10 cellular contexts compared by ENCODE assay signal in genomic region chr4:98659741-98660507, GRCh38. TPM values are rescaled to one million over a fixed set of nuclear protein-coding genes. Genes with fewer than 3 reads are reported as not detected.
A peak's percentile ranks its signal among the peaks of the same experiment; 100 is the strongest.
DNase-seq lines count a peak whose midpoint lies in the region; ATAC-seq and TF ChIP-seq lines count a peak whose summit lies in the region.
"Had no signal": no experiment of that assay in that cellular context is flagged by ENCODE, and none has a peak within 500 bp of the region (broad histone marks: within the 10 kb centered on the region; RNA-seq: fewer than 3 reads in every experiment).

No MANE protein-coding gene starts in this region.

- no peak overlapping the region for H3K9ac ChIP-seq in fibroblast of lung (ENCODE audit: insufficient read depth, low read length)

- peaks cover 43% of the 10 kb centered on the region for H3K79me2 ChIP-seq in fibroblast of lung (ENCODE audit: control insufficient read depth, insufficient read depth, low read length)

- no peaks in the 10 kb centered on the region for H3K27me3 ChIP-seq in fibroblast of lung (ENCODE audit: control insufficient read depth, insufficient read depth, low read length)
- peaks cover 0 to 17% (median 0%) of the 10 kb centered on the region in 3 donors for H3K27me3 ChIP-seq in gastrocnemius medialis
- H3K27me3 ChIP-seq in upper lobe of left lung: no peaks in the 10 kb centered on the region

- H3K4me3 ChIP-seq in fibroblast of lung (replicated peaks in 1 of 4; ENCODE audit: control extremely low read depth in 1 of 4, insufficient read depth in 1 of 4, low read depth in 3 of 4, low read length in 4 of 4) (peak overlapping the region; percentile 61 to 86 (median 75)), gastrocnemius medialis (peak overlapping the region in 1 of 4 donors; percentile 9), upper lobe of left lung (peak overlapping the region in 1 of 4 donors; percentile 80)

- peak; percentile 79 to 92 for ATAC-seq in gastrocnemius medialis
- ATAC-seq in upper lobe of left lung (ENCODE audit: low FRiP score in 2 of 2): no peak
- ATAC-seq in GM21825 (IDR thresholded peaks at IDR 0.05; ENCODE audit: unreplicated experiment): no peak
- no peak for ATAC-seq in GM18517 (IDR thresholded peaks at IDR 0.05; ENCODE audit: unreplicated experiment)

- H3K27ac ChIP-seq in fibroblast of lung (ENCODE audit: insufficient read depth, low read length) (no peak overlapping the region), gastrocnemius medialis (peak overlapping the region; percentile 74 to 81 (median 78)), upper lobe of left lung (peak overlapping the region in 1 of 4 donors; percentile 78)
- H3K27ac ChIP-seq: 22Rv1 had no signal

- peak; percentile 23 for DNase-seq in DMS 273 (lab: John Stamatoyannopoulos, UW; ENCODE audit: unreplicated experiment)
- no peak for DNase-seq in DMS 273 treated with DMSO at 0.1 percent for 48 hours (lab: John Stamatoyannopoulos, UW)
- peak; percentile 66 for DNase-seq in SW480 (ENCODE audit: low spot score)
- peak in 1 of 2 donors; percentile 71 for DNase-seq in fibroblast of lung (ENCODE audit: low read depth in 2 of 2)
- no peak for DNase-seq in gastrocnemius medialis
- DNase-seq in upper lobe of left lung: no peak
- DNase-seq: hippocampal formation had no signal

- H3K4me1 ChIP-seq in fibroblast of lung (ENCODE audit: control insufficient read depth, extremely low read depth, insufficient read depth, low read length) (peaks cover 14% of the 10 kb centered on the region), gastrocnemius medialis (peaks cover 21 to 28% of the 10 kb centered on the region in 2 donors), upper lobe of left lung (peaks cover 24 to 36% (median 30%) of the 10 kb centered on the region in 4 donors)

- in situ Hi-C loops in gastrocnemius medialis (cut with MboI; ENCODE audit: low sequenced_read_pairs in 4 of 4): loop anchor here in 1 of 4 donors (25.0 kb wide), 1 partner anchor 398 kb away; the partner anchor contains the start of gene RAP1GDS1

- no peak overlapping the region for H2AFZ ChIP-seq in fibroblast of lung (ENCODE audit: low read length)

- TF ChIP-seq CTCF in fibroblast of lung (conservative IDR thresholded peaks at IDR 0.05 in 1 of 2, IDR thresholded peaks at IDR 0.05 in 1 of 2; ENCODE audit: low read depth in 1 of 2, low read length in 2 of 2) (no peak), gastrocnemius medialis (IDR thresholded peaks at IDR 0.05 in 4 of 5, conservative IDR thresholded peaks at IDR 0.05 in 1 of 5) (no peak), upper lobe of left lung (IDR thresholded peaks at IDR 0.05) (no peak)

- intact Hi-C loops in gastrocnemius medialis (cut with DNase I; ENCODE audit: low total_unique reads): loop anchor here (2.0 to 10.0 kb wide), 4 partner anchors 195 to 399 kb away; partner anchors contain the start of genes EIF4E, METAP1 and RAP1GDS1

- TF ChIP-seq POLR2A in gastrocnemius medialis (IDR thresholded peaks at IDR 0.05): no peak
- no peak for TF ChIP-seq POLR2A in upper lobe of left lung (IDR thresholded peaks at IDR 0.05)

- 65 to 67% methylated on average over 8 of the region's 8 CpGs for WGBS in upper lobe of left lung, 2 donors

- peak overlapping the region; percentile 76 for H3K4me2 ChIP-seq in fibroblast of lung (ENCODE audit: extremely low read depth, insufficient read depth, low read length)

- H3K36me3 ChIP-seq in fibroblast of lung (ENCODE audit: control insufficient read depth, insufficient read depth, low read length): no peaks in the 10 kb centered on the region
- no peaks in the 10 kb centered on the region for H3K36me3 ChIP-seq in gastrocnemius medialis
- H3K36me3 ChIP-seq in upper lobe of left lung: no peaks in the 10 kb centered on the region

- H3K9me3 ChIP-seq in fibroblast of lung (ENCODE audit: control insufficient read depth, insufficient read depth, low read depth, low read length) (no peaks in the 10 kb centered on the region), gastrocnemius medialis (no peaks in the 10 kb centered on the region), upper lobe of left lung (no peaks in the 10 kb centered on the region)

- TF ChIP-seq EP300 in upper lobe of left lung (IDR thresholded peaks at IDR 0.05): no peak

- H4K20me1 ChIP-seq in fibroblast of lung (ENCODE audit: control insufficient read depth, extremely low read depth, insufficient read depth, low read length): no peaks in the 10 kb centered on the region

RNA-seq across cellular contexts. Expression of gene TSPAN5, which starts 1.5 kb away (rescaled TPM):
- total RNA-seq in fibroblast of lung: 75.5 and 109 TPM in 2 replicates
- 112 and 129 TPM in 2 replicates for polyA plus RNA-seq in fibroblast of lung
- 73.9 and 75.0 TPM in 2 replicates for polyA plus RNA-seq in fibroblast of lung (2012)
- polyA minus RNA-seq in fibroblast of lung (ENCODE audit: low replicate concordance): 64.1 and 77.0 TPM in 2 replicates
- total RNA-seq in gastrocnemius medialis: 10 to 100 TPM in 1 of 4 donors, under 1 TPM in 3; 0.55 to 18.7 (median 0.79) TPM
- total RNA-seq in upper lobe of left lung: 10 to 100 TPM in 1 of 6 donors, 1 to 10 TPM in 5; 3.1 to 12.5 (median 7.2) TPM

Comparison
In these comparisons a context has a peak if more than half of its experiments do, and no peak if none do; other contexts are left out.
1. DNase-seq: peak in DMS 273 (single experiment) and SW480 (single experiment); none in DMS 273 treated with DMSO at 0.1 percent for 48 hours (single experiment), gastrocnemius medialis (0 of 2) and upper lobe of left lung (0 of 2).
2. ATAC-seq: peak in gastrocnemius medialis (2 of 2); none in upper lobe of left lung (0 of 2), GM21825 (single experiment) and GM18517 (single experiment).